In the genomic region with DNA sequence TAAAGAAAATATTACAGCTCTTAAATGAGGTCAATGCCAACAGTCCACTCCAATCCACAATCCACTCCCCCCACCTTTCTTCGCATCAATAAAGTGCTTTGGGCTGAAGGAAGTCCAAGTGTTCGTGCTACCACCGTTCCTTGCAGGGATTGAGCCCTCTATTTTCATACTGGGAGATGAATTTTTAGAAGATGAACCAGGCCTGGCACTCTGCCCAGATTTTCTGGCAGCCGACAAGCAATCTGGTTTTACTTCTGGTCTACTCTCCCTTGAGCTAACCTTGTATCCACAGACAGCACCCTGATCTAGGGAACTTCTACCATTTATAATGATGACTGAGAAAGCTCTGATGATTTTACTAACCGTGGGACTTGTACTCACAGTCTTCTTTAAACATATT, we compare ENCODE assay signal across 9 cellular contexts.
A peak's percentile ranks its signal among the peaks of the same experiment; 100 is the strongest.
DNase-seq lines count a peak whose midpoint lies in the region; ATAC-seq, FAIRE-seq and TF ChIP-seq lines count a peak whose summit lies in the region.
"Had no signal": no experiment of that assay in that cellular context is flagged by ENCODE, and none has a peak within 500 bp of the region (broad histone marks: within the 10 kb centered on the region; RNA-seq: fewer than 3 reads in every experiment).

No MANE protein-coding gene starts in this region.

- H3K36me3 ChIP-seq in heart right ventricle: no peaks in the 10 kb centered on the region

- DNase-seq in NCI-H2081 (lab: John Stamatoyannopoulos, UW) (peak; percentile 36 to 42), NCI-H2081 treated with DMSO at 0.1 percent for 48 hours (lab: John Stamatoyannopoulos, UW) (no peak), heart right ventricle (peak; percentile 74 to 82), urothelium cell line (ENCODE audit: low spot score) (peak; percentile 44)
- DNase-seq in naive thymus-derived CD8-positive, alpha-beta T cell: no peak
- no peak for DNase-seq in activated naive CD4-positive, alpha-beta T cell treated with Interleukin-2 at 50 U/mL for 16 hours

- no peak overlapping the region for H3K27ac ChIP-seq in heart right ventricle
- H3K27ac ChIP-seq: BLaER1 treated with 17β-estradiol and CSF1 and Interleukin-3, amounts not matched to agents 10 nM and 100 nM had no signal

- H3K4me3 ChIP-seq in heart right ventricle: no peak overlapping the region
- H3K4me3 ChIP-seq: BLaER1 treated with 17β-estradiol and CSF1 and Interleukin-3, amounts not matched to agents 10 nM and 100 nM had no signal

- no peak for TF ChIP-seq CTCF in heart right ventricle (IDR thresholded peaks at IDR 0.05)

- POLR2A ChIA-PET in naive thymus-derived CD8-positive, alpha-beta T cell (lab: Charles Lee): no interaction called here

- intact Hi-C loops in heart right ventricle (cut with DNase I): no loop called here

- peaks cover 15 to 18% (median 17%) of the 10 kb centered on the region in 4 donors for H3K4me1 Mint-ChIP-seq in naive thymus-derived CD8-positive, alpha-beta T cell

- peaks cover 0 to 35% (median 19%) of the 10 kb centered on the region in 3 donors for H3K36me3 Mint-ChIP-seq in naive thymus-derived CD8-positive, alpha-beta T cell

- no peaks in the 10 kb centered on the region for H3K9me3 ChIP-seq in heart right ventricle
- H3K9me3 ChIP-seq: BLaER1 treated with 17β-estradiol and CSF1 and Interleukin-3, amounts not matched to agents 10 nM and 100 nM had no signal

- no peaks in the 10 kb centered on the region for H3K27me3 ChIP-seq in heart right ventricle
- H3K27me3 ChIP-seq: BLaER1 treated with 17β-estradiol and CSF1 and Interleukin-3, amounts not matched to agents 10 nM and 100 nM had no signal

- ATAC-seq in SK-N-SH treated with all-trans-retinoic acid at 6 μM for 48 hours: peak; percentile 94
- ATAC-seq in heart right ventricle: peak in 7 of 8 donors; percentile 38 to 86 (median 72)
- ATAC-seq in naive thymus-derived CD8-positive, alpha-beta T cell: no peak
- ATAC-seq in HG03442 (IDR thresholded peaks at IDR 0.05; ENCODE audit: unreplicated experiment): no peak

- no peaks in the 10 kb centered on the region for H3K9me3 Mint-ChIP-seq in naive thymus-derived CD8-positive, alpha-beta T cell

- no peak overlapping the region for H3K4me3 Mint-ChIP-seq in naive thymus-derived CD8-positive, alpha-beta T cell

- no peak overlapping the region for H3K27ac Mint-ChIP-seq in naive thymus-derived CD8-positive, alpha-beta T cell

- peaks cover 0 to 25% (median 9%) of the 10 kb centered on the region in 9 donors for H3K4me1 ChIP-seq in heart right ventricle

- WGBS in heart right ventricle, 2 donors: 22 to 24% methylated on average over 5 of the region's 5 CpGs

- FAIRE-seq in urothelium cell line (lab: Jason Lieb, UNC): no peak

- H3K27me3 Mint-ChIP-seq in naive thymus-derived CD8-positive, alpha-beta T cell: peaks cover 0 to 2% (median 0%) of the 10 kb centered on the region in 5 donors

TF ChIP-seq in SK-N-SH treated with all-trans-retinoic acid at 6 μM for 48 hours, 23 proteins besides CTCF, POLR2A, EP300 and RAD21:
- TF ChIP-seq, protein P1, sequence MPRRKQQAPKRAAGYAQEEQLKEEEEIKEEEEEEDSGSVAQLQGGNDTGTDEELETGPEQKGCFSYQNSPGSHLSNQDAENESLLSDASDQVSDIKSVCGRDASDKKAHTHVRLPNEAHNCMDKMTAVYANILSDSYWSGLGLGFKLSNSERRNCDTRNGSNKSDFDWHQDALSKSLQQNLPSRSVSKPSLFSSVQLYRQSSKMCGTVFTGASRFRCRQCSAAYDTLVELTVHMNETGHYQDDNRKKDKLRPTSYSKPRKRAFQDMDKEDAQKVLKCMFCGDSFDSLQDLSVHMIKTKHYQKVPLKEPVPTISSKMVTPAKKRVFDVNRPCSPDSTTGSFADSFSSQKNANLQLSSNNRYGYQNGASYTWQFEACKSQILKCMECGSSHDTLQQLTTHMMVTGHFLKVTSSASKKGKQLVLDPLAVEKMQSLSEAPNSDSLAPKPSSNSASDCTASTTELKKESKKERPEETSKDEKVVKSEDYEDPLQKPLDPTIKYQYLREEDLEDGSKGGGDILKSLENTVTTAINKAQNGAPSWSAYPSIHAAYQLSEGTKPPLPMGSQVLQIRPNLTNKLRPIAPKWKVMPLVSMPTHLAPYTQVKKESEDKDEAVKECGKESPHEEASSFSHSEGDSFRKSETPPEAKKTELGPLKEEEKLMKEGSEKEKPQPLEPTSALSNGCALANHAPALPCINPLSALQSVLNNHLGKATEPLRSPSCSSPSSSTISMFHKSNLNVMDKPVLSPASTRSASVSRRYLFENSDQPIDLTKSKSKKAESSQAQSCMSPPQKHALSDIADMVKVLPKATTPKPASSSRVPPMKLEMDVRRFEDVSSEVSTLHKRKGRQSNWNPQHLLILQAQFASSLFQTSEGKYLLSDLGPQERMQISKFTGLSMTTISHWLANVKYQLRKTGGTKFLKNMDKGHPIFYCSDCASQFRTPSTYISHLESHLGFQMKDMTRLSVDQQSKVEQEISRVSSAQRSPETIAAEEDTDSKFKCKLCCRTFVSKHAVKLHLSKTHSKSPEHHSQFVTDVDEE (CRISPR knock-in tag; IDR thresholded peaks at IDR 0.05): peak; percentile 52; the same call in 1 of the 2 replicates
- TF ChIP-seq ZFP3 (CRISPR knock-in tag; IDR thresholded peaks at IDR 0.05) (no peak), ISL1 (CRISPR knock-in tag; IDR thresholded peaks at IDR 0.05) (no peak), TCF4 (CRISPR knock-in tag; IDR thresholded peaks at IDR 0.05; ENCODE audit: borderline replicate concordance) (peak; percentile 30; the same call in 1 of the 2 replicates), ESRRG (CRISPR knock-in tag; IDR thresholded peaks at IDR 0.05) (no peak), ZFP30 (CRISPR knock-in tag; IDR thresholded peaks at IDR 0.05) (no peak), ZNF70 (CRISPR knock-in tag; IDR thresholded peaks at IDR 0.05) (no peak)

Comparison
In these comparisons a context has a peak if more than half of its experiments do, and no peak if none do; other contexts are left out.
1. DNase-seq: peak in NCI-H2081 (2 of 2), heart right ventricle (2 of 2) and urothelium cell line (single experiment); none in NCI-H2081 treated with DMSO at 0.1 percent for 48 hours (single experiment), naive thymus-derived CD8-positive, alpha-beta T cell (0 of 10) and activated naive CD4-positive, alpha-beta T cell treated with Interleukin-2 at 50 U/mL for 16 hours (single experiment).
2. ATAC-seq: peak in SK-N-SH treated with all-trans-retinoic acid at 6 μM for 48 hours (single experiment) and heart right ventricle (7 of 8); none in naive thymus-derived CD8-positive, alpha-beta T cell (0 of 2) and HG03442 (single experiment).